ENCODE assay signal across 8 cellular contexts in the genomic region with DNA sequence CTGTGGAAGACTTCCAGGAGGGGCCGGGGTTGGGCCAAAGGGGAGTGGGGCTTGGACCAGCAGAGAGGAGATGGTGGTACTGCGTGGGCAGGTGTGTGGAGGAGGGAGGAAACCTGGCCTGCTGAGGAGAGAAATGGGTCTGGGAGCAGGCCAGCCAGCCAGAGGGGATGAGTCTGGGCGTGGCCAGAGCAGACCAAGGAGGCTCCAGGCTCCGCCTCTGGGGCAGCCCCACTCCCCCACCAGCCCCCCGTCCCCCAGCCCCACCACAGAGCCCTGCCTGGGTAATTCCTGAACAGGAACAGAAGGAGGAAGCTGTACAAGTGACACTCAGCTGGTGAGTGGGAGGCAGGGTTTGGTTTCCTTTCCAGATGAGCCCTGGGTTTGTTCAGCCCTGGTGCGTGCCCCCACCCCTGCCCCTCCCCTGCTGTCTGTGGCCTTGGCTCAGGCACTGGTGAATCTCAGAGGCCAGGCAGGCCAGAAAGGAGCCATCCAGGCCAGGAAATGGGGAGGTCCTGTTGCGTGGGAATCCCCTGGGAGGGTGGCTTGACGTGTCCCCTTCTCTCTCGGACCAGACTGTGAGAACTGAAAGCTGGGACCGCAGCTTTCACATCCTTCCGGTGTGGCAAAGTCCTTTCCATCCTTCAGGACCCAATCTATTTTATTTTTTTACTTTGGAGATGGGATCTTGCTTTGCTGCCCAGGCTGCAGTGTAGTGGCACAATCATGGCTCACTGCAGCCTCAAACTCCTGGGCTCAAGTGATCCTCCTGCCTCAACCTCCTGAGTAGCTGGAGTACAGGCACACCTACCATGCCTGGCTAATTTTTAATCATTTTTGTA. TPM values are rescaled to one million over a fixed set of nuclear protein-coding genes. Genes with fewer than 3 reads are reported as not detected.
DNase-seq lines count a peak whose midpoint lies in the region; ATAC-seq and TF ChIP-seq lines count a peak whose summit lies in the region.

No MANE protein-coding gene starts in this region.

- H3K27ac Mint-ChIP-seq in IgD-negative memory B cell: peak overlapping the region; percentile 53 to 95 (median 81)

- peak; percentile 97 for DNase-seq in GM12865 (ENCODE audit: low read depth)
- DNase-seq in activated CD8-positive, alpha-beta memory T cell treated with anti-CD3 and anti-CD28 coated beads, Interleukin-2, amount 50 U/mL, for 4 hours: peak; percentile 31
- DNase-seq in iPS-NIHi11 (ENCODE audit: low spot score): peak; percentile 77
- peak; percentile 45 for DNase-seq in stimulated activated CD4-positive, alpha-beta T cell treated with anti-CD3 and anti-CD28 coated beads, Interleukin-2, amount 100 ng/mL, for 4 hours (ENCODE audit: low read depth)
- no peak for DNase-seq in NCI-H226
- no peak for DNase-seq in amniotic stem cell (lab: John Stamatoyannopoulos, UW)

- ATAC-seq in GM21528 (IDR thresholded peaks at IDR 0.05; ENCODE audit: low FRiP score, unreplicated experiment): peak; percentile 59

- H3K36me3 Mint-ChIP-seq in IgD-negative memory B cell: no peaks in the 10 kb centered on the region

- H3K4me3 ChIP-seq in GM12865 (ENCODE audit: low read depth, low read length): no peak overlapping the region; the same call in none of the 2 replicates

- peak overlapping the region; percentile 63 to 89 (median 78) for H3K4me3 Mint-ChIP-seq in IgD-negative memory B cell

- H3K4me1 Mint-ChIP-seq in IgD-negative memory B cell: peaks cover 21 to 28% (median 27%) of the 10 kb centered on the region in 3 donors

- no peaks in the 10 kb centered on the region for H3K27me3 Mint-ChIP-seq in IgD-negative memory B cell

- TF ChIP-seq CTCF in GM12865 (IDR thresholded peaks at IDR 0.05; ENCODE audit: insufficient read depth, low read depth, low read length, missing control alignments): no peak

- no peaks in the 10 kb centered on the region for H3K9me3 Mint-ChIP-seq in IgD-negative memory B cell

RNA-seq across cellular contexts. Expression of gene SRC, which starts 9.4 kb away (rescaled TPM):
- 2.3 TPM for polyA plus RNA-seq in IgD-negative memory B cell

RNA-seq across cellular contexts. Expression of gene MANBAL, which starts 47.1 kb away (rescaled TPM):
- polyA plus RNA-seq in IgD-negative memory B cell: 27.7 TPM

Comparison
In these comparisons a context has a peak if more than half of its experiments do, and no peak if none do; other contexts are left out.
1. DNase-seq: peak in GM12865 (single experiment), activated CD8-positive, alpha-beta memory T cell treated with anti-CD3 and anti-CD28 coated beads, Interleukin-2, amount 50 U/mL, for 4 hours (single experiment), iPS-NIHi11 (single experiment) and stimulated activated CD4-positive, alpha-beta T cell treated with anti-CD3 and anti-CD28 coated beads, Interleukin-2, amount 100 ng/mL, for 4 hours (single experiment); none in NCI-H226 (single experiment) and amniotic stem cell (single experiment).